23 cellular contexts compared by ENCODE assay signal in genomic region chr11:105732611-105733010, GRCh38.
"Had no signal": no experiment of that assay in that cellular context is flagged by ENCODE, and none has a peak within 500 bp of the region (broad histone marks: within the 10 kb centered on the region; RNA-seq: fewer than 3 reads in every experiment).

No MANE protein-coding gene starts in this region.

- H3K9me3 Mint-ChIP-seq: type B pancreatic cell had no signal

- H3K27ac Mint-ChIP-seq: immature natural killer cell; naive thymus-derived CD4-positive, alpha-beta T cell; nephron; neural progenitor cell; progenitor cell of endocrine pancreas; stimulated activated effector memory CD8-positive, alpha-beta T cell treated with anti-CD3 and anti-CD28 coated beads, Interleukin-12 subunit alpha, Interleukin-12 subunit beta, amount 100 ng/mL, for 72 hours; type B pancreatic cell had no signal

- H3K4me1 Mint-ChIP-seq: immature natural killer cell; naive thymus-derived CD4-positive, alpha-beta T cell; neural progenitor cell; stimulated activated effector memory CD8-positive, alpha-beta T cell treated with anti-CD3 and anti-CD28 coated beads, Interleukin-12 subunit alpha, Interleukin-12 subunit beta, amount 100 ng/mL, for 72 hours had no signal

- H3K4me3 ChIP-seq: esophagus muscularis mucosa, heart right ventricle, lung, neural progenitor cell, sigmoid colon, stomach, tibial artery had no signal

- H3K27me3 Mint-ChIP-seq: naive thymus-derived CD4-positive, alpha-beta T cell; progenitor cell of endocrine pancreas; type B pancreatic cell had no signal

- H3K36me3 Mint-ChIP-seq: immature natural killer cell; naive thymus-derived CD4-positive, alpha-beta T cell; neural progenitor cell; stimulated activated effector memory CD8-positive, alpha-beta T cell treated with anti-CD3 and anti-CD28 coated beads, Interleukin-12 subunit alpha, Interleukin-12 subunit beta, amount 100 ng/mL, for 72 hours; type B pancreatic cell had no signal

- H3K4me3 Mint-ChIP-seq: immature natural killer cell; naive thymus-derived CD4-positive, alpha-beta T cell; nephron; neural progenitor cell; stimulated activated effector memory CD8-positive, alpha-beta T cell treated with anti-CD3 and anti-CD28 coated beads, Interleukin-12 subunit alpha, Interleukin-12 subunit beta, amount 100 ng/mL, for 72 hours; type B pancreatic cell had no signal

- DNase-seq: cortex of kidney; foreskin melanocyte; glutamatergic neuron; heart right ventricle; hippocampal formation; immature natural killer cell; mesendoderm; midbrain; naive thymus-derived CD4-positive, alpha-beta T cell; right cardiac atrium; sigmoid colon; stimulated activated CD4-positive, alpha-beta T cell treated with anti-CD3 and anti-CD28 coated beads, Interleukin-2, amount 100 ng/mL, for 24 hours; stimulated activated CD4-positive, alpha-beta T cell treated with anti-CD3 and anti-CD28 coated beads, Interleukin-4, amount 100 ng/mL, for 24 hours; stimulated activated naive CD4-positive, alpha-beta T cell treated with Interleukin-2 at 50 U/mL for 16 hours; stomach; tibial artery had no signal
